Comparison of ENCODE assay signal across 1 cellular context in the genomic region with DNA sequence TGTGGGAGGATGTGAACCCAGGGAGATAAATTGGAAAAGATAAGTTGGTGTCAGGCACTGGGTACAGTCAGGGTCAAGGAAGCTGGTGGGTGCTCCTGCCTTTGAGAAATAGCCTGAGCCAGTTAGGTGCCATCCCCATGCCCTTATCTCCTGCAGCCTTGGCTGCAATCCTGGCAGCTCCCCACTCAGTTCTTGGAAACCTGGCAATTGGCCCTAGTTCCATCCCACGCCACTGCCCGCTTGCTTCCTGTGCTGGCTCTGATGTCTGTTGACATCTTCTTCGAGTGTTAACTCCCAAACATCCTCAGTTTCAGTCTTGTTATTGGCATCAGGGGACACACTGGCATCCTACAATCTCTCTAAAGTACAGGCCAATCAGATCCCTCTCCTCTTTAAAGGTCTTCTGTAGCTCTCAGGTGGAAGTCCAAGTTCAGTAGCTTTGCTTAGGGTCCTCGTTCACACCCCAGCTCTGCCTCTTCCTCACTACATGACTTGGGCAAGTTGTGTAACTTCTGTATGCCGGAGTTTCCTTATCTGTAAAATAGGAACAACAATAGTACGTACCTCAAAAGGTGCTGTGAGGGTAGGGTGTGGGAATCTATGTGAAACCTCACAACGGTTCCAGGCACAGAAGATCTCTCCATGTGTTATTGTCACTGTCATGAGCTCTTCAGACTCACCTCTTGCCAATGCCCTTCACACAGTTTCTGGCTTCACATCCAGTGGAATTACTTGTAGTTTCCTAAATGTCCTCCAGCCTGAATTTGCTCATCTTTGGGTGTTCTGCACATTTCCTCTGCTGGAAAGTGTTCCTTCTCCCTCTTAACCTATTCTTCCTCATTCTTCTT.
TF ChIP-seq lines count a peak whose summit lies in the region.

No MANE protein-coding gene starts in this region.

TF ChIP-seq in SK-N-SH, 30 proteins besides CTCF, POLR2A, EP300 and RAD21:
- TF ChIP-seq, protein P1, sequence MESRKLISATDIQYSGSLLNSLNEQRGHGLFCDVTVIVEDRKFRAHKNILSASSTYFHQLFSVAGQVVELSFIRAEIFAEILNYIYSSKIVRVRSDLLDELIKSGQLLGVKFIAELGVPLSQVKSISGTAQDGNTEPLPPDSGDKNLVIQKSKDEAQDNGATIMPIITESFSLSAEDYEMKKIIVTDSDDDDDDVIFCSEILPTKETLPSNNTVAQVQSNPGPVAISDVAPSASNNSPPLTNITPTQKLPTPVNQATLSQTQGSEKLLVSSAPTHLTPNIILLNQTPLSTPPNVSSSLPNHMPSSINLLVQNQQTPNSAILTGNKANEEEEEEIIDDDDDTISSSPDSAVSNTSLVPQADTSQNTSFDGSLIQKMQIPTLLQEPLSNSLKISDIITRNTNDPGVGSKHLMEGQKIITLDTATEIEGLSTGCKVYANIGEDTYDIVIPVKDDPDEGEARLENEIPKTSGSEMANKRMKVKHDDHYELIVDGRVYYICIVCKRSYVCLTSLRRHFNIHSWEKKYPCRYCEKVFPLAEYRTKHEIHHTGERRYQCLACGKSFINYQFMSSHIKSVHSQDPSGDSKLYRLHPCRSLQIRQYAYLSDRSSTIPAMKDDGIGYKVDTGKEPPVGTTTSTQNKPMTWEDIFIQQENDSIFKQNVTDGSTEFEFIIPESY (IDR thresholded peaks at IDR 0.05; ENCODE audit: borderline replicate concordance, low read depth): no peak
- no peak for TF ChIP-seq TCF12 (IDR thresholded peaks at IDR 0.05)
- no peak for TF ChIP-seq JUND (IDR thresholded peaks at IDR 0.05)
- TF ChIP-seq SIN3A (IDR thresholded peaks at IDR 0.05; ENCODE audit: borderline replicate concordance, low read depth, low read length): no peak
- TF ChIP-seq POLR2AphosphoS5 (IDR thresholded peaks at IDR 0.05; ENCODE audit: low read depth, low read length): no peak
- TF ChIP-seq FOSL2 (IDR thresholded peaks at IDR 0.05; ENCODE audit: borderline replicate concordance, low read depth): no peak
- TF ChIP-seq, protein P2, sequence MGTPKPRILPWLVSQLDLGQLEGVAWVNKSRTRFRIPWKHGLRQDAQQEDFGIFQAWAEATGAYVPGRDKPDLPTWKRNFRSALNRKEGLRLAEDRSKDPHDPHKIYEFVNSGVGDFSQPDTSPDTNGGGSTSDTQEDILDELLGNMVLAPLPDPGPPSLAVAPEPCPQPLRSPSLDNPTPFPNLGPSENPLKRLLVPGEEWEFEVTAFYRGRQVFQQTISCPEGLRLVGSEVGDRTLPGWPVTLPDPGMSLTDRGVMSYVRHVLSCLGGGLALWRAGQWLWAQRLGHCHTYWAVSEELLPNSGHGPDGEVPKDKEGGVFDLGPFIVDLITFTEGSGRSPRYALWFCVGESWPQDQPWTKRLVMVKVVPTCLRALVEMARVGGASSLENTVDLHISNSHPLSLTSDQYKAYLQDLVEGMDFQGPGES (IDR thresholded peaks at IDR 0.05; ENCODE audit: low read depth, low read length): no peak
